Comparison of ENCODE assay signal across 1 cellular context in the genomic region with DNA sequence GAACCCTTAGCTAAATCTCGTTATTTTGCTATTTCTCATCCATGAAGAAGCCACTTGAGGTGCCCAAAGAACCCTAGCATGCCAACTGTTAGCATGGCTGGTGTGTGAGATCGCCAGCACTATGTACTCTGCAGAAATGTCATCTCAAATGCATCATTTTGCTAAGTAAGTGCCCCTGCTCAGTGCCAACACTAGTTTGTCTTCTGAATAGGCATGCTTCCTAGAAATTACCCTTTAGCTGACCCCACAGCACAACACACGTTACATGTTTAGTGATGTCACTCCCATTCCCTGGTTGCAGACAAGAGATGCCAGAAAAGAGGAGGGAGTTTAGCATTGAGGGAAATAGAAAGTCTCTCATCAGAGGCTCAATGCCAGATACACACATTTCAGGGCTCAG.
TF ChIP-seq lines count a peak whose summit lies in the region.

No MANE protein-coding gene starts in this region.

TF ChIP-seq in GM23338, 12 proteins besides CTCF, POLR2A, EP300 and RAD21 (continued from another document):
- TF ChIP-seq, protein P1, sequence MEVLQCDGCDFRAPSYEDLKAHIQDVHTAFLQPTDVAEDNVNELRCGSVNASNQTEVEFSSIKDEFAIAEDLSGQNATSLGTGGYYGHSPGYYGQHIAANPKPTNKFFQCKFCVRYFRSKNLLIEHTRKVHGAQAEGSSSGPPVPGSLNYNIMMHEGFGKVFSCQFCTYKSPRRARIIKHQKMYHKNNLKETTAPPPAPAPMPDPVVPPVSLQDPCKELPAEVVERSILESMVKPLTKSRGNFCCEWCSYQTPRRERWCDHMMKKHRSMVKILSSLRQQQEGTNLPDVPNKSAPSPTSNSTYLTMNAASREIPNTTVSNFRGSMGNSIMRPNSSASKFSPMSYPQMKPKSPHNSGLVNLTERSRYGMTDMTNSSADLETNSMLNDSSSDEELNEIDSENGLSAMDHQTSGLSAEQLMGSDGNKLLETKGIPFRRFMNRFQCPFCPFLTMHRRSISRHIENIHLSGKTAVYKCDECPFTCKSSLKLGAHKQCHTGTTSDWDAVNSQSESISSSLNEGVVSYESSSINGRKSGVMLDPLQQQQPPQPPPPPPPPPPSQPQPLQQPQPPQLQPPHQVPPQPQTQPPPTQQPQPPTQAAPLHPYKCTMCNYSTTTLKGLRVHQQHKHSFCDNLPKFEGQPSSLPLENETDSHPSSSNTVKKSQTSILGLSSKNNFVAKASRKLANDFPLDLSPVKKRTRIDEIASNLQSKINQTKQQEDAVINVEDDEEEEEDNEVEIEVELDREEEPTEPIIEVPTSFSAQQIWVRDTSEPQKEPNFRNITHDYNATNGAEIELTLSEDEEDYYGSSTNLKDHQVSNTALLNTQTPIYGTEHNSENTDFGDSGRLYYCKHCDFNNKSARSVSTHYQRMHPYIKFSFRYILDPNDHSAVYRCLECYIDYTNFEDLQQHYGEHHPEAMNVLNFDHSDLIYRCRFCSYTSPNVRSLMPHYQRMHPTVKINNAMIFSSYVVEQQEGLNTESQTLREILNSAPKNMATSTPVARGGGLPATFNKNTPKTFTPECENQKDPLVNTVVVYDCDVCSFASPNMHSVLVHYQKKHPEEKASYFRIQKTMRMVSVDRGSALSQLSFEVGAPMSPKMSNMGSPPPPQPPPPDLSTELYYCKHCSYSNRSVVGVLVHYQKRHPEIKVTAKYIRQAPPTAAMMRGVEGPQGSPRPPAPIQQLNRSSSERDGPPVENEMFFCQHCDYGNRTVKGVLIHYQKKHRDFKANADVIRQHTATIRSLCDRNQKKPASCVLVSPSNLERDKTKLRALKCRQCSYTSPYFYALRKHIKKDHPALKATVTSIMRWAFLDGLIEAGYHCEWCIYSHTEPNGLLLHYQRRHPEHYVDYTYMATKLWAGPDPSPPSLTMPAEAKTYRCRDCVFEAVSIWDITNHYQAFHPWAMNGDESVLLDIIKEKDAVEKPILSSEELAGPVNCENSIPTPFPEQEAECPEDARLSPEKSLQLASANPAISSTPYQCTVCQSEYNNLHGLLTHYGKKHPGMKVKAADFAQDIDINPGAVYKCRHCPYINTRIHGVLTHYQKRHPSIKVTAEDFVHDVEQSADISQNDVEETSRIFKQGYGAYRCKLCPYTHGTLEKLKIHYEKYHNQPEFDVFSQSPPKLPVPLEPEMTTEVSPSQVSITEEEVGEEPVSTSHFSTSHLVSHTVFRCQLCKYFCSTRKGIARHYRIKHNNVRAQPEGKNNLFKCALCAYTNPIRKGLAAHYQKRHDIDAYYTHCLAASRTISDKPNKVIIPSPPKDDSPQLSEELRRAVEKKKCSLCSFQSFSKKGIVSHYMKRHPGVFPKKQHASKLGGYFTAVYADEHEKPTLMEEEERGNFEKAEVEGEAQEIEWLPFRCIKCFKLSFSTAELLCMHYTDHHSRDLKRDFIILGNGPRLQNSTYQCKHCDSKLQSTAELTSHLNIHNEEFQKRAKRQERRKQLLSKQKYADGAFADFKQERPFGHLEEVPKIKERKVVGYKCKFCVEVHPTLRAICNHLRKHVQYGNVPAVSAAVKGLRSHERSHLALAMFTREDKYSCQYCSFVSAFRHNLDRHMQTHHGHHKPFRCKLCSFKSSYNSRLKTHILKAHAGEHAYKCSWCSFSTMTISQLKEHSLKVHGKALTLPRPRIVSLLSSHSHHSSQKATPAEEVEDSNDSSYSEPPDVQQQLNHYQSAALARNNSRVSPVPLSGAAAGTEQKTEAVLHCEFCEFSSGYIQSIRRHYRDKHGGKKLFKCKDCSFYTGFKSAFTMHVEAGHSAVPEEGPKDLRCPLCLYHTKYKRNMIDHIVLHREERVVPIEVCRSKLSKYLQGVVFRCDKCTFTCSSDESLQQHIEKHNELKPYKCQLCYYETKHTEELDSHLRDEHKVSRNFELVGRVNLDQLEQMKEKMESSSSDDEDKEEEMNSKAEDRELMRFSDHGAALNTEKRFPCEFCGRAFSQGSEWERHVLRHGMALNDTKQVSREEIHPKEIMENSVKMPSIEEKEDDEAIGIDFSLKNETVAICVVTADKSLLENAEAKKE (CRISPR knock-in tag; IDR thresholded peaks at IDR 0.05), result no peak
- no peak for TF ChIP-seq JUNB (IDR thresholded peaks at IDR 0.05; ENCODE audit: unreplicated experiment)
- TF ChIP-seq ZNF114 (CRISPR knock-in tag; IDR thresholded peaks at IDR 0.05), result no peak
- TF ChIP-seq EZH2phosphoT487 (IDR thresholded peaks at IDR 0.05; ENCODE audit: unreplicated experiment), result no peak
- no peak for TF ChIP-seq NANOG (IDR thresholded peaks at IDR 0.05; ENCODE audit: borderline replicate concordance)
- TF ChIP-seq, protein P2, sequence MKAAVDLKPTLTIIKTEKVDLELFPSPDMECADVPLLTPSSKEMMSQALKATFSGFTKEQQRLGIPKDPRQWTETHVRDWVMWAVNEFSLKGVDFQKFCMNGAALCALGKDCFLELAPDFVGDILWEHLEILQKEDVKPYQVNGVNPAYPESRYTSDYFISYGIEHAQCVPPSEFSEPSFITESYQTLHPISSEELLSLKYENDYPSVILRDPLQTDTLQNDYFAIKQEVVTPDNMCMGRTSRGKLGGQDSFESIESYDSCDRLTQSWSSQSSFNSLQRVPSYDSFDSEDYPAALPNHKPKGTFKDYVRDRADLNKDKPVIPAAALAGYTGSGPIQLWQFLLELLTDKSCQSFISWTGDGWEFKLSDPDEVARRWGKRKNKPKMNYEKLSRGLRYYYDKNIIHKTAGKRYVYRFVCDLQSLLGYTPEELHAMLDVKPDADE (IDR thresholded peaks at IDR 0.05), result no peak
- TF ChIP-seq, protein P3, sequence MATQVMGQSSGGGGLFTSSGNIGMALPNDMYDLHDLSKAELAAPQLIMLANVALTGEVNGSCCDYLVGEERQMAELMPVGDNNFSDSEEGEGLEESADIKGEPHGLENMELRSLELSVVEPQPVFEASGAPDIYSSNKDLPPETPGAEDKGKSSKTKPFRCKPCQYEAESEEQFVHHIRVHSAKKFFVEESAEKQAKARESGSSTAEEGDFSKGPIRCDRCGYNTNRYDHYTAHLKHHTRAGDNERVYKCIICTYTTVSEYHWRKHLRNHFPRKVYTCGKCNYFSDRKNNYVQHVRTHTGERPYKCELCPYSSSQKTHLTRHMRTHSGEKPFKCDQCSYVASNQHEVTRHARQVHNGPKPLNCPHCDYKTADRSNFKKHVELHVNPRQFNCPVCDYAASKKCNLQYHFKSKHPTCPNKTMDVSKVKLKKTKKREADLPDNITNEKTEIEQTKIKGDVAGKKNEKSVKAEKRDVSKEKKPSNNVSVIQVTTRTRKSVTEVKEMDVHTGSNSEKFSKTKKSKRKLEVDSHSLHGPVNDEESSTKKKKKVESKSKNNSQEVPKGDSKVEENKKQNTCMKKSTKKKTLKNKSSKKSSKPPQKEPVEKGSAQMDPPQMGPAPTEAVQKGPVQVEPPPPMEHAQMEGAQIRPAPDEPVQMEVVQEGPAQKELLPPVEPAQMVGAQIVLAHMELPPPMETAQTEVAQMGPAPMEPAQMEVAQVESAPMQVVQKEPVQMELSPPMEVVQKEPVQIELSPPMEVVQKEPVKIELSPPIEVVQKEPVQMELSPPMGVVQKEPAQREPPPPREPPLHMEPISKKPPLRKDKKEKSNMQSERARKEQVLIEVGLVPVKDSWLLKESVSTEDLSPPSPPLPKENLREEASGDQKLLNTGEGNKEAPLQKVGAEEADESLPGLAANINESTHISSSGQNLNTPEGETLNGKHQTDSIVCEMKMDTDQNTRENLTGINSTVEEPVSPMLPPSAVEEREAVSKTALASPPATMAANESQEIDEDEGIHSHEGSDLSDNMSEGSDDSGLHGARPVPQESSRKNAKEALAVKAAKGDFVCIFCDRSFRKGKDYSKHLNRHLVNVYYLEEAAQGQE (IDR thresholded peaks at IDR 0.05; ENCODE audit: unreplicated experiment), result no peak
- TF ChIP-seq POLR2AphosphoS5 (IDR thresholded peaks at IDR 0.05; ENCODE audit: low read depth), result no peak
- TF ChIP-seq CREB1 (CRISPR knock-in tag; IDR thresholded peaks at IDR 0.05; ENCODE audit: low read depth), result no peak
- TF ChIP-seq EZH2 (IDR thresholded peaks at IDR 0.05; ENCODE audit: low read depth, unreplicated experiment), result no peak
- TF ChIP-seq ZNF331 (CRISPR knock-in tag; IDR thresholded peaks at IDR 0.05; ENCODE audit: low read depth), result no peak
